30 cellular contexts compared by ENCODE assay signal in the genomic region with DNA sequence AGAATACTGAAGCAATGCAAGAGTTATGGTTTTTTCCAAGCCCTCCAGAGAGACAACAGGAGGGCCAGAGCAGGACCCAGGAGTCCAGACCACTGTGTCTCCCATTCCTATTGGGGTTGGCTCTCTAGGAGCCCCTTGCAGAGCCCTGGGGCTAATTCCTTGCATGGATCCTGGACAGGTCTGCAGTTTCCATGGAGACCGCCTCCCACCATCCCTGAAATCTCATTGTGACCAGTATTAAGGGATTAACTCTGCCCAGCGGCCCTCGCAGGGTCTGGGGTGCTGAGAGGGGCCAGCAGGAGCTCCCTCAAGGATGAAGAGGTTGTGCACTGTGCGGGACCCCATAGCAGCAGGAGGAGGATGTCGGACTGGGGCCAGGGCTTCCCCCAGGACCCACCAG. TPM values are rescaled to one million over a fixed set of nuclear protein-coding genes. Genes with fewer than 3 reads are reported as not detected.
"Had no signal": no experiment of that assay in that cellular context is flagged by ENCODE, and none has a peak within 500 bp of the region (broad histone marks: within the 10 kb centered on the region; RNA-seq: fewer than 3 reads in every experiment).

No MANE protein-coding gene starts in this region.

- H3K36me3 Mint-ChIP-seq: memory B cell; natural killer cell; stimulated activated memory B cell treated with anti-CD40 and anti-IgM and Interleukin-4, amounts not matched to agents 10 μg/mL and 1 μg/mL and 100 μg/mL, for 72 hours; type B pancreatic cell had no signal

- H3K4me3 ChIP-seq: gastrocnemius medialis, lung, prostate gland, right atrium auricular region, sigmoid colon, testis, tibial artery had no signal

- H3K4me3 Mint-ChIP-seq: memory B cell; natural killer cell; stimulated activated memory B cell treated with anti-CD40 and anti-IgM and Interleukin-4, amounts not matched to agents 10 μg/mL and 1 μg/mL and 100 μg/mL, for 72 hours; type B pancreatic cell had no signal

- ATAC-seq: esophagus mucosa; gastrocnemius medialis; left ventricle myocardium superior; natural killer cell; stimulated activated memory B cell treated with anti-CD40 and anti-IgM and Interleukin-4, amounts not matched to agents 10 μg/mL and 1 μg/mL and 100 μg/mL, for 72 hours; stimulated activated naive CD8-positive, alpha-beta T cell treated with anti-CD3 and anti-CD28 coated beads, Interleukin-15, Interleukin-2, amounts not matched to agents 100 U/mL and 50 U/mL, for 24 hours had no signal

- H3K27me3 ChIP-seq: right atrium auricular region, testis had no signal

- H3K27ac ChIP-seq: epithelial cell of prostate, gastrocnemius medialis, prostate gland, right atrium auricular region, sigmoid colon, testis, tibial artery had no signal

- DNase-seq: cortex of kidney; effector CD4-positive, alpha-beta T cell; foreskin fibroblast; gastrocnemius medialis; head of caudate nucleus; left ventricle myocardium superior; natural killer cell; sigmoid colon; stimulated activated CD4-positive, alpha-beta T cell treated with anti-CD3 and anti-CD28 coated beads, Interleukin-2, amount 100 ng/mL, for 24 hours; stimulated activated CD4-positive, alpha-beta T cell treated with anti-CD3 and anti-CD28 coated beads, Interleukin-4, amount 100 ng/mL, for 4 hours; stimulated activated naive CD8-positive, alpha-beta T cell treated with anti-CD3 and anti-CD28 coated beads, Interleukin-15, Interleukin-2, amounts not matched to agents 100 U/mL and 50 U/mL, for 24 hours; substantia nigra; testis; tibial artery had no signal

- H3K4me1 ChIP-seq: gastrocnemius medialis, prostate gland had no signal

- H3K36me3 ChIP-seq: gastrocnemius medialis, prostate gland, right atrium auricular region, sigmoid colon, tibial artery had no signal

- H3K27ac Mint-ChIP-seq: memory B cell; natural killer cell; stimulated activated memory B cell treated with anti-CD40 and anti-IgM and Interleukin-4, amounts not matched to agents 10 μg/mL and 1 μg/mL and 100 μg/mL, for 72 hours; type B pancreatic cell had no signal

- H3K9me3 Mint-ChIP-seq: memory B cell; natural killer cell; stimulated activated memory B cell treated with anti-CD40 and anti-IgM and Interleukin-4, amounts not matched to agents 10 μg/mL and 1 μg/mL and 100 μg/mL, for 72 hours; type B pancreatic cell had no signal

- H3K9me3 ChIP-seq: gastrocnemius medialis, prostate gland, right atrium auricular region, sigmoid colon, testis, tibial artery had no signal

RNA-seq across cellular contexts. Expression of gene HNF4A, which starts 34.8 kb away (rescaled TPM):
- total RNA-seq: dermis microvascular lymphatic vessel endothelial cell, esophagus mucosa, glomerular endothelial cell, left ventricle myocardium superior, mononuclear cell, natural killer cell, osteocyte, prostate gland, right atrium auricular region, skeletal muscle tissue, urinary bladder had no signal
- polyA plus RNA-seq: keratinocyte, neural cell had no signal

RNA-seq across cellular contexts. Expression of gene R3HDML, which starts 53.4 kb away (rescaled TPM):
- total RNA-seq: dermis microvascular lymphatic vessel endothelial cell, esophagus mucosa, gastrocnemius medialis, glomerular endothelial cell, left ventricle myocardium superior, lung, mononuclear cell, natural killer cell, osteocyte, right atrium auricular region, sigmoid colon, skeletal muscle tissue, urinary bladder had no signal
- polyA plus RNA-seq: keratinocyte, lung, neural cell, sigmoid colon, urinary bladder had no signal
